ENCODE assay signal across 12 cellular contexts in the genomic region with DNA sequence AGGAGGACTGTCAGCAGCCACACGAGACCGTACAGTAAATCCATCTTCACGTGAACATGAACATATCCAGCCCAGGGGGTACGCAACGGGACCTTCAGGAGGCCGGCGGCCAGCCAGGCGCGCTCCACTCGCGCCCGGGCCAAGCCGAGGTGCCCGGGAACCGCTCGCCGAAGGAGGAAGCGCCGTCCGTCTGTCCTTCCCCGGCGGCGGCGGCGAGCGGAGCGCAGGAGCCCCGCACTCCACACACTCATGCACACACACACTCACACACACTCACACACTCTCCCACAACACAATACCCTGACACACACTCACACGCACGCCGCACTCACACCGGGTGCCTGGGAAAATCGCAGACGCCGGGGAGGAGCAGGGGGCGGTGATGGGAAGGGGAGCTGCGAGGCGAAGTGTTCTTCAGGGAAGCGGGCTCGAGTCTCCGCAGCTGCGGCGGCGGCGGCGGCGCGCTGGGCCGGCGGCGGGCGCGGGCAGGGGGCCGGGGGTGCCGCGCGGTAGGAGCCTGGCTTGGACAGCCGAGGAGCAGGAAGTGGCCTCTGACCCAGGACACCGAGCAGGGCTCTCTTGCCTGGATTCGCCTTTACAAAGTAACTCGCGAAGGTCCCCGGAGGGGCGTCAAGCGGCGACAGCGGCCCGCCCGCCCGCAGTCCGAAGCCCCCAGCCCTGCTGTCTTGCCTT. TPM values are rescaled to one million over a fixed set of nuclear protein-coding genes. Genes with fewer than 3 reads are reported as not detected.
DNase-seq lines count a peak whose midpoint lies in the region; ATAC-seq and TF ChIP-seq lines count a peak whose summit lies in the region.
"Had no signal": no experiment of that assay in that cellular context is flagged by ENCODE, and none has a peak within 500 bp of the region (broad histone marks: within the 10 kb centered on the region; RNA-seq: fewer than 3 reads in every experiment).

No MANE protein-coding gene starts in this region.

- H3K4me3 Mint-ChIP-seq in osteocyte (ENCODE audit: unreplicated experiment), result peak overlapping the region; percentile 75
- H3K4me3 Mint-ChIP-seq in Caco-2 (ENCODE audit: unreplicated experiment), result no peak overlapping the region

- H3K4me1 Mint-ChIP-seq in osteocyte (ENCODE audit: unreplicated experiment), result peaks cover 20% of the 10 kb centered on the region
- H3K4me1 Mint-ChIP-seq in Caco-2 (ENCODE audit: low read depth, unreplicated experiment), result no peaks in the 10 kb centered on the region

- H3K36me3 ChIP-seq in MG63 (no peaks in the 10 kb centered on the region), Caco-2 (ENCODE audit: control insufficient read depth, insufficient read depth, low read length) (no peaks in the 10 kb centered on the region)
- H3K36me3 ChIP-seq: uterus had no signal

- intact Hi-C loops in Caco-2 (cut with micrococcal nuclease; ENCODE audit: unreplicated experiment), result no loop called here

- ATAC-seq in HG02852 (IDR thresholded peaks at IDR 0.05; ENCODE audit: unreplicated experiment), result no peak

- DNase-seq in D341Med (ENCODE audit: low spot score) (peak; percentile 74), MG63 (no peak), glomerular visceral epithelial cell (ENCODE audit: extremely low spot score) (peak; percentile 44), osteocyte (ENCODE audit: extremely low spot score, unreplicated experiment) (no peak), Caco-2 (no peak), NCI-H2171 (lab: John Stamatoyannopoulos, UW) (no peak), germinal center (ENCODE audit: low spot score) (no peak)
- DNase-seq: GDM1, small intestine, uterus had no signal

- H3K9me3 Mint-ChIP-seq in osteocyte (ENCODE audit: unreplicated experiment), result no peaks in the 10 kb centered on the region
- H3K9me3 Mint-ChIP-seq in Caco-2 (ENCODE audit: unreplicated experiment), result no peaks in the 10 kb centered on the region

- H3K4me3 ChIP-seq in MG63, result peak overlapping the region; percentile 22
- H3K4me3 ChIP-seq in Caco-2 (ENCODE audit: low read depth, low read length), result no peak overlapping the region
- H3K4me3 ChIP-seq: uterus had no signal

- no peaks in the 10 kb centered on the region for H3K4me1 ChIP-seq in Caco-2

- H3K27me3 ChIP-seq in MG63, result peaks cover 10% of the 10 kb centered on the region; the same call in 1 of the 2 replicates
- H3K27me3 ChIP-seq in Caco-2 (replicated peaks; ENCODE audit: control insufficient read depth, insufficient read depth, low read length), result no peaks in the 10 kb centered on the region

- H3K9me3 ChIP-seq in MG63 (no peaks in the 10 kb centered on the region), Caco-2 (no peaks in the 10 kb centered on the region)
- H3K9me3 ChIP-seq: uterus had no signal

- H3K36me3 Mint-ChIP-seq in osteocyte (ENCODE audit: unreplicated experiment) (no peaks in the 10 kb centered on the region), Caco-2 (ENCODE audit: insufficient read depth, unreplicated experiment) (no peaks in the 10 kb centered on the region)

- POLR2A ChIA-PET in Caco-2 (lab: Charles Lee), result no interaction called here

- H3K27me3 Mint-ChIP-seq in osteocyte (ENCODE audit: unreplicated experiment) (peaks cover 69% of the 10 kb centered on the region), Caco-2 (ENCODE audit: insufficient read depth, unreplicated experiment) (no peaks in the 10 kb centered on the region)

- no TSS peak for BruUV-seq in Caco-2 (replicated peaks; lab: Mats Ljungman, UMichigan)

- CTCF ChIA-PET in Caco-2 (lab: Charles Lee), result no interaction called here

- TF ChIP-seq CTCF in osteocyte (IDR thresholded peaks at IDR 0.05) (no peak), Caco-2 (IDR thresholded peaks at IDR 0.05; ENCODE audit: insufficient read depth in 1 of 2, low read depth in 1 of 2, low read length in 1 of 2, severe bottlenecking in 1 of 2, unreplicated experiment in 1 of 2) (no peak)

- H3K27ac Mint-ChIP-seq in osteocyte (ENCODE audit: unreplicated experiment), result no peak overlapping the region
- H3K27ac Mint-ChIP-seq in Caco-2 (ENCODE audit: unreplicated experiment), result no peak overlapping the region

RNA-seq across cellular contexts. Expression of gene MDGA2, which starts 0.7 kb away (rescaled TPM):
- not detected in 2 replicates for total RNA-seq in MG63 (2014; rRNA removed; shearing (Covaris generic); ENCODE audit: low replicate concordance)
- total RNA-seq in osteocyte (0.19 and 0.39 TPM in 2 replicates), Caco-2 (2022) (not detected in 2 replicates)
- total RNA-seq: fibroblast of lung had no signal

Comparison
In these comparisons a context has a peak if more than half of its experiments do, and no peak if none do; other contexts are left out.
1. DNase-seq: peak in D341Med (single experiment) and glomerular visceral epithelial cell (single experiment); none in MG63 (single experiment), osteocyte (single experiment), Caco-2 (0 of 2), NCI-H2171 (single experiment) and germinal center (single experiment).